Comparison of ENCODE assay signal across 8 cellular contexts in genomic region chr16:74396521-74397017, GRCh38. TPM values are rescaled to one million over a fixed set of nuclear protein-coding genes. Genes with fewer than 3 reads are reported as not detected.
DNase-seq lines count a peak whose midpoint lies in the region; ATAC-seq and TF ChIP-seq lines count a peak whose summit lies in the region.
"Not testable (repeated sequence)": the region's sequence is repeated elsewhere in the genome, so short reads cannot be mapped to it uniquely, and the experiment has no call there.
"Had no signal": no experiment of that assay in that cellular context is flagged by ENCODE, and none has a peak within 500 bp of the region (broad histone marks: within the 10 kb centered on the region; RNA-seq: fewer than 3 reads in every experiment).

No MANE protein-coding gene starts in this region.

- H3K27me3 ChIP-seq in H9 (ENCODE audit: insufficient read depth, low read length); kidney epithelial cell (ENCODE audit: control insufficient read depth, insufficient read depth, low read length): not testable (repeated sequence)

- not testable (repeated sequence) for H3K18ac ChIP-seq in H9 (ENCODE audit: insufficient read length, low read depth, low read length)

- H3K23ac ChIP-seq in H9 (ENCODE audit: insufficient read length, low read depth, low read length) = not testable (repeated sequence)

- not testable (repeated sequence) for H2BK120ac ChIP-seq in H9 (ENCODE audit: low read depth, low read length, poor library complexity, severe bottlenecking)

- not testable (repeated sequence) for H3K4ac ChIP-seq in H9 (ENCODE audit: low read depth, low read length)

- H4K91ac ChIP-seq in H9 (ENCODE audit: insufficient read length, low read depth, low read length) = not testable (repeated sequence)

- not testable (repeated sequence) for H3K4me3 Mint-ChIP-seq in H9; activated CD4-positive, alpha-beta T cell treated with anti-CD3 and anti-CD28 coated beads, Interleukin-2, amount 10 ng/mL, durations not matched to agents 24 days and 14 days; chondrocyte (ENCODE audit: unreplicated experiment)

- H3K9me3 ChIP-seq in H9 (ENCODE audit: control insufficient read depth, low read depth, low read length); mucosa of descending colon: not testable (repeated sequence)

- H3K56ac ChIP-seq in H9 (ENCODE audit: insufficient read length, low read depth, low read length) = not testable (repeated sequence)

- H3K4me1 ChIP-seq in H9 (ENCODE audit: insufficient read depth, low read length); mucosa of descending colon (ENCODE audit: low read depth): not testable (repeated sequence)

- H2BK15ac ChIP-seq in H9 (ENCODE audit: low read depth, low read length) = not testable (repeated sequence)

- H4K20me1 ChIP-seq in H9 (ENCODE audit: control insufficient read depth, insufficient read depth, insufficient read length) = not testable (repeated sequence)

- DNase-seq in H9 (peak; percentile 3), fibroblast of the aortic adventitia (ENCODE audit: low read depth) (peak; percentile 74), kidney epithelial cell (ENCODE audit: low read depth) (peak; percentile 26), mucosa of descending colon (peak in 1 of 3 donors; percentile 18), retinal pigment epithelial cell (ENCODE audit: low read depth) (peak; percentile 0)
- DNase-seq in activated CD4-positive, alpha-beta T cell treated with anti-CD3 and anti-CD28 coated beads, Interleukin-2, amount 10 ng/mL, durations not matched to agents 24 days and 14 days = peak; percentile 55
- DNase-seq in chondrocyte (ENCODE audit: low spot score) = not testable (repeated sequence)

- not testable (repeated sequence) for H3K4me1 Mint-ChIP-seq in H9; activated CD4-positive, alpha-beta T cell treated with anti-CD3 and anti-CD28 coated beads, Interleukin-2, amount 10 ng/mL, durations not matched to agents 24 days and 14 days; chondrocyte (ENCODE audit: low read depth)

- H3T11ph ChIP-seq in H9 (ENCODE audit: low read length) = not testable (repeated sequence)

- WGBS in H9 (ENCODE audit: extremely low coverage, insufficient read length, low lambda C conversion rate) = no CpG with 5 or more reads among the region's 7 CpGs

- H2AK5ac ChIP-seq in H9 (ENCODE audit: insufficient read length, low read length) = not testable (repeated sequence)

- not testable (repeated sequence) for H2BK20ac ChIP-seq in H9 (ENCODE audit: low read depth, low read length, poor library complexity, severe bottlenecking)

- not testable (repeated sequence) for H3K9ac ChIP-seq in H9 (ENCODE audit: extremely low read depth, insufficient read length, low read length)

- H2BK5ac ChIP-seq in H9 (ENCODE audit: insufficient read length, low read length) = not testable (repeated sequence)

- intact Hi-C loops in activated CD4-positive, alpha-beta T cell treated with anti-CD3 and anti-CD28 coated beads, Interleukin-2, amount 10 ng/mL, durations not matched to agents 24 days and 14 days (cut with micrococcal nuclease); mucosa of descending colon (cut with DNase I, micrococcal nuclease): not testable (repeated sequence)

- H3K9me3 Mint-ChIP-seq in H9; activated CD4-positive, alpha-beta T cell treated with anti-CD3 and anti-CD28 coated beads, Interleukin-2, amount 10 ng/mL, durations not matched to agents 24 days and 14 days; chondrocyte (ENCODE audit: low read depth): not testable (repeated sequence)

- not testable (repeated sequence) for H3K27ac ChIP-seq in H9 (ENCODE audit: insufficient read length, low read depth, low read length)

- not testable (repeated sequence) for H3K36me3 ChIP-seq in kidney epithelial cell (ENCODE audit: control insufficient read depth, insufficient read depth, low read length); mucosa of descending colon (ENCODE audit: low read depth)

- peak; percentile 10 for ATAC-seq in mucosa of descending colon

- not testable (repeated sequence) for H3K79me1 ChIP-seq in H9 (ENCODE audit: insufficient read depth, low read depth, low read length, poor library complexity, severe bottlenecking)

- not testable (repeated sequence) for H3K4me3 ChIP-seq in fibroblast of the aortic adventitia (ENCODE audit: low read depth, low read length); kidney epithelial cell (ENCODE audit: low read depth, low read length); mucosa of descending colon; retinal pigment epithelial cell (ENCODE audit: low read length)

- H3K79me2 ChIP-seq in H9 (ENCODE audit: insufficient read depth, low read length) = not testable (repeated sequence)

- not testable (repeated sequence) for H3K23me2 ChIP-seq in H9 (ENCODE audit: insufficient read length, low read depth, low read length, poor library complexity, severe bottlenecking)

- H3K14ac ChIP-seq in H9 (ENCODE audit: insufficient read depth, low read length) = not testable (repeated sequence)

- H3K36me3 Mint-ChIP-seq in H9 (ENCODE audit: insufficient read depth in 1 of 3, low read depth in 3 of 3); activated CD4-positive, alpha-beta T cell treated with anti-CD3 and anti-CD28 coated beads, Interleukin-2, amount 10 ng/mL, durations not matched to agents 24 days and 14 days (ENCODE audit: low read depth); chondrocyte (ENCODE audit: low read depth): not testable (repeated sequence)

- not testable (repeated sequence) for H4K8ac ChIP-seq in H9 (replicated peaks; ENCODE audit: insufficient read length, low read depth, low read length)

- H2BK12ac ChIP-seq in H9 (ENCODE audit: insufficient read length, low read depth, low read length) = not testable (repeated sequence)

- H2AFZ ChIP-seq in H9 (ENCODE audit: low read length) = not testable (repeated sequence)

- TF ChIP-seq CTCF in H9 (conservative IDR thresholded peaks at IDR 0.05); chondrocyte (IDR thresholded peaks at IDR 0.05); fibroblast of the aortic adventitia (IDR thresholded peaks at IDR 0.05; ENCODE audit: insufficient read depth, low read length); kidney epithelial cell (IDR thresholded peaks at IDR 0.05; ENCODE audit: insufficient read depth, low read length, poor library complexity, severe bottlenecking); mucosa of descending colon (IDR thresholded peaks at IDR 0.05); retinal pigment epithelial cell (conservative IDR thresholded peaks at IDR 0.05; ENCODE audit: low read depth, low read length): not testable (repeated sequence)

- not testable (repeated sequence) for H3K27me3 Mint-ChIP-seq in H9 (ENCODE audit: low read depth); activated CD4-positive, alpha-beta T cell treated with anti-CD3 and anti-CD28 coated beads, Interleukin-2, amount 10 ng/mL, durations not matched to agents 24 days and 14 days; chondrocyte (ENCODE audit: low read depth)

- not testable (repeated sequence) for H4K5ac ChIP-seq in H9 (ENCODE audit: insufficient read length, low read depth, low read length)

- not testable (repeated sequence) for H3K4me2 ChIP-seq in H9 (ENCODE audit: insufficient read depth, insufficient read length, low read length)

- H3K27ac Mint-ChIP-seq in H9; activated CD4-positive, alpha-beta T cell treated with anti-CD3 and anti-CD28 coated beads, Interleukin-2, amount 10 ng/mL, durations not matched to agents 24 days and 14 days: not testable (repeated sequence)
- H3K27ac Mint-ChIP-seq in chondrocyte (ENCODE audit: unreplicated experiment) = peak overlapping the region; percentile 45

RNA-seq across cellular contexts. Expression of gene NPIPB15, which starts 20.5 kb away (rescaled TPM):
- 1.6 and 2.6 TPM in 2 replicates for total RNA-seq in H9 (2021)
- 1.1 and 1.8 TPM in 2 replicates for total RNA-seq in activated CD4-positive, alpha-beta T cell treated with anti-CD3 and anti-CD28 coated beads, Interleukin-2, amount 10 ng/mL, durations not matched to agents 24 days and 14 days
- total RNA-seq in chondrocyte = 4.7 to 8.1 TPM (median 4.9 TPM) in 3 replicates
- not detected in 2 replicates for total RNA-seq in fibroblast of the aortic adventitia (ENCODE audit: low replicate concordance)
- 0.62 and 2.2 TPM in 2 replicates for total RNA-seq in kidney epithelial cell
- total RNA-seq in mucosa of descending colon = 10 to 100 TPM in 2 of 3 donors, under 1 TPM in 1; 0.80 to 36.1 (median 17.5) TPM
- total RNA-seq: SK-MEL-5 had no signal

RNA-seq across cellular contexts. Expression of gene CLEC18B, which starts 24.7 kb away (rescaled TPM):
- total RNA-seq in H9 (2021) (0.31 and 0.37 TPM in 2 replicates), chondrocyte (1.6 to 4.5 TPM (median 3.5 TPM) in 3 replicates), fibroblast of the aortic adventitia (ENCODE audit: low replicate concordance) (not detected in 2 replicates), kidney epithelial cell (122 and 140 TPM in 2 replicates), mucosa of descending colon (1 to 10 TPM; 1.1 to 5.5 (median 2.0) TPM)
- total RNA-seq in activated CD4-positive, alpha-beta T cell treated with anti-CD3 and anti-CD28 coated beads, Interleukin-2, amount 10 ng/mL, durations not matched to agents 24 days and 14 days = 0.21 and 0.42 TPM in 2 replicates
- total RNA-seq: SK-MEL-5 had no signal

Comparison
In these comparisons a context has a peak if more than half of its experiments do, and no peak if none do; other contexts are left out.
1. RNA of gene CLEC18B, which starts 24.7 kb away (total RNA-seq): 122 to 140 TPM in kidney epithelial cell; 1.6 to 4.5 TPM in chondrocyte, 1.1 to 5.5 TPM in mucosa of descending colon, 0.21 to 0.42 TPM in activated CD4-positive, alpha-beta T cell treated with anti-CD3 and anti-CD28 coated beads, Interleukin-2, amount 10 ng/mL, durations not matched to agents 24 days and 14 days, 0.31 to 0.37 TPM in H9 and not detected in fibroblast of the aortic adventitia; every median in the first group is over 10 times any median in the second.